In the genomic region with DNA sequence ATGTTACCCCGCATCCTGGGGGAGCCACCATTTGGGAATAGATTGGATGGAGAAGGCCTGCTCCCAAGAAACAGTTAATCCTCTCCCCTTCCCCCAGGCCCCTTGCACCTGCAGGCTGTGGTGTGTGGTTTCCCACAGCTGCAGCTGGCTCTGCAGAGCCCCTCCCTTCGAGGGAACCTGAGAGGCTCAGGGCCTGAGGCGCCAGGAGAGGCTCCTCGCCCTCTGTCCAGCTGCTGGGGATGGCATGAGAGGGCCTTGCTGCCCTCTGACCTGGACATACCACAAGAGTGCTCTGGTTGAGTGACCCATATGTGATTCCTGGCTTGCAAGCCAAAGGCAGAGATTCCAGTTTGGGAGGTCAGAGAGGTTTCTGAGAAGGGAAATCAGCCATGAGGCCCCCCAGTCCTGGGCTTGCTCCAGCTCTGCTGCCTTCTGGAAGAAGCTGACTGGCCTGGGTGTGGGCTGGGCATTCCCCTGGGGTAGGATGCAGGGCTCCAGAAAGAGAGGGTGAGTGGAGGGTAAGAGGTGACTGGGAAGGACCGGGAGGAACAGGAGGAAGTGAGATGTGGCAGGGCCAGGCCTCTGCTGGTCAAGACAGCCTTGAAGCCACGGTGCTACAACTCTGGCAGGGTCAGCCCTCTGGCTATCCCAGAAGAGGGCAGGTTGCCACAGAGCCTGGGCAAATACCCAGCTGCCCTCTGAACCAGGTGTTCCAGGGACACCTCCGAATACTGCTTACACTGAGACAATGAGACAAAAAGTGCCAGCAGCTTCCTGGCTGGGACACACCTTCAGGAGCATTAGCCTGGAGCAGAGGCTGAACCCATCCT, we compare ENCODE assay signal across 8 cellular contexts. TPM values are rescaled to one million over a fixed set of nuclear protein-coding genes. Genes with fewer than 3 reads are reported as not detected.
DNase-seq lines count a peak whose midpoint lies in the region; ATAC-seq and TF ChIP-seq lines count a peak whose summit lies in the region.

No MANE protein-coding gene starts in this region.

- BruUV-seq in MCF 10A (replicated peaks; lab: Mats Ljungman, UMichigan) = no TSS peak

- DNase-seq in CD4-positive, alpha-beta memory T cell = peak in 3 of 5 donors; percentile 15 to 35 (median 25)
- DNase-seq in NCI-H510A (lab: John Stamatoyannopoulos, UW) = peak; percentile 77
- no peak for DNase-seq in MCF 10A (ENCODE audit: unreplicated experiment)
- DNase-seq in neural crest cell (ENCODE audit: low read depth, low spot score) = no peak
- no peak for DNase-seq in effector memory CD4-positive, alpha-beta T cell
- no peak for DNase-seq in uterus

- H3K27ac ChIP-seq in CD4-positive, alpha-beta memory T cell (ENCODE audit: low read depth, low read length) = no peak overlapping the region
- H3K27ac ChIP-seq in effector memory CD4-positive, alpha-beta T cell (ENCODE audit: insufficient read depth, low read length, poor library complexity, severe bottlenecking) = no peak overlapping the region
- no peak overlapping the region for H3K27ac ChIP-seq in uterus

- H3K27me3 ChIP-seq in CD4-positive, alpha-beta memory T cell (ENCODE audit: insufficient read depth, low read length) = no peaks in the 10 kb centered on the region
- no peaks in the 10 kb centered on the region for H3K27me3 ChIP-seq in effector memory CD4-positive, alpha-beta T cell (replicated peaks; ENCODE audit: control insufficient read depth, insufficient read depth, low read length, poor library complexity, severe bottlenecking)
- no peaks in the 10 kb centered on the region for H3K27me3 ChIP-seq in uterus

- no peak for TF ChIP-seq POLR2A in uterus (IDR thresholded peaks at IDR 0.05)

- intact Hi-C loops in CD4-positive, alpha-beta memory T cell (cut with micrococcal nuclease) = no loop called here
- intact Hi-C loops in MCF 10A (cut with micrococcal nuclease) = no loop called here
- intact Hi-C loops in uterus (cut with DNase I; ENCODE audit: low total_unique reads) = loop anchor here (5.0 kb wide), 1 partner anchor 217 kb away; no protein-coding TSS in a partner anchor

- peaks cover 1 to 14% of the 10 kb centered on the region in 2 donors for H3K36me3 Mint-ChIP-seq in CD4-positive, alpha-beta memory T cell
- H3K36me3 Mint-ChIP-seq in MCF 10A (ENCODE audit: insufficient read depth, unreplicated experiment) (peaks cover 5% of the 10 kb centered on the region), neural crest cell (ENCODE audit: low read depth) (no peaks in the 10 kb centered on the region)

- CTCF ChIA-PET in CD4-positive, alpha-beta memory T cell (lab: Charles Lee; ENCODE audit: partially characterized antibody) = interaction anchor here (1.0 to 3.1 kb wide), 6 partner anchors 9 to 283 kb away, joined by 3 to 23 read pairs (median 7); no protein-coding TSS in a partner anchor
- CTCF ChIA-PET in MCF 10A (lab: Yijun Ruan, JAX) = interaction anchor here (0.9 to 1.9 kb wide), 5 partner anchors 9 to 162 kb away, joined by 3 to 9 read pairs (median 5); no protein-coding TSS in a partner anchor

- peak overlapping the region in 6 of 7 donors; percentile 65 to 89 (median 76) for H3K27ac Mint-ChIP-seq in CD4-positive, alpha-beta memory T cell
- peak overlapping the region; percentile 73 for H3K27ac Mint-ChIP-seq in MCF 10A (ENCODE audit: low read depth, unreplicated experiment)
- peak overlapping the region; percentile 81 for H3K27ac Mint-ChIP-seq in neural crest cell (ENCODE audit: unreplicated experiment)

- ATAC-seq in GM18517 (IDR thresholded peaks at IDR 0.05; ENCODE audit: unreplicated experiment) = peak; percentile 53
- ATAC-seq in HG02973 (IDR thresholded peaks at IDR 0.05; ENCODE audit: unreplicated experiment) = peak; percentile 58

- TF ChIP-seq CTCF in MCF 10A (IDR thresholded peaks at IDR 0.05; ENCODE audit: unreplicated experiment) (no peak), neural crest cell (conservative IDR thresholded peaks at IDR 0.05) (no peak), uterus (IDR thresholded peaks at IDR 0.05) (no peak)

- no peaks in the 10 kb centered on the region for H3K9me3 Mint-ChIP-seq in CD4-positive, alpha-beta memory T cell
- no peaks in the 10 kb centered on the region for H3K9me3 Mint-ChIP-seq in MCF 10A (ENCODE audit: unreplicated experiment)
- H3K9me3 Mint-ChIP-seq in neural crest cell = no peaks in the 10 kb centered on the region

- H3K4me3 Mint-ChIP-seq in CD4-positive, alpha-beta memory T cell = peak overlapping the region; percentile 17 to 80 (median 70)
- H3K4me3 Mint-ChIP-seq in MCF 10A (ENCODE audit: unreplicated experiment) (no peak overlapping the region), neural crest cell (peak overlapping the region; percentile 31)

- H3K4me1 ChIP-seq in CD4-positive, alpha-beta memory T cell (ENCODE audit: insufficient read depth, low read length) = peaks cover 40% of the 10 kb centered on the region
- H3K4me1 ChIP-seq in effector memory CD4-positive, alpha-beta T cell (ENCODE audit: control insufficient read depth, insufficient read depth, low read length, poor library complexity, severe bottlenecking) = peaks cover 24% of the 10 kb centered on the region
- H3K4me1 ChIP-seq in uterus = no peaks in the 10 kb centered on the region

- no peaks in the 10 kb centered on the region for H3K36me3 ChIP-seq in CD4-positive, alpha-beta memory T cell (ENCODE audit: insufficient read depth, low read length)
- no peaks in the 10 kb centered on the region for H3K36me3 ChIP-seq in effector memory CD4-positive, alpha-beta T cell (ENCODE audit: control insufficient read depth, insufficient read depth, low read length)
- H3K36me3 ChIP-seq in uterus = no peaks in the 10 kb centered on the region

- no peaks in the 10 kb centered on the region for H3K9me3 ChIP-seq in CD4-positive, alpha-beta memory T cell (ENCODE audit: control insufficient read depth in 1 of 2, low read length in 2 of 2)
- H3K9me3 ChIP-seq in effector memory CD4-positive, alpha-beta T cell (ENCODE audit: control insufficient read depth, low read length) = no peaks in the 10 kb centered on the region
- no peaks in the 10 kb centered on the region for H3K9me3 ChIP-seq in uterus

- peaks cover 25 to 56% (median 37%) of the 10 kb centered on the region in 4 donors for H3K4me1 Mint-ChIP-seq in CD4-positive, alpha-beta memory T cell
- peaks cover 38% of the 10 kb centered on the region for H3K4me1 Mint-ChIP-seq in MCF 10A (ENCODE audit: insufficient read depth, unreplicated experiment)
- H3K4me1 Mint-ChIP-seq in neural crest cell = peaks cover 27% of the 10 kb centered on the region

- H3K27me3 Mint-ChIP-seq in CD4-positive, alpha-beta memory T cell = no peaks in the 10 kb centered on the region
- no peaks in the 10 kb centered on the region for H3K27me3 Mint-ChIP-seq in MCF 10A (ENCODE audit: insufficient read depth, unreplicated experiment)
- H3K27me3 Mint-ChIP-seq in neural crest cell (ENCODE audit: low read depth) = peaks cover 2% of the 10 kb centered on the region

- H3K4me3 ChIP-seq in CD4-positive, alpha-beta memory T cell (ENCODE audit: low read length in 2 of 2) = no peak overlapping the region
- no peak overlapping the region for H3K4me3 ChIP-seq in effector memory CD4-positive, alpha-beta T cell (ENCODE audit: insufficient read depth, low read depth, low read length, poor library complexity, severe bottlenecking)
- no peak overlapping the region for H3K4me3 ChIP-seq in uterus

- POLR2A ChIA-PET in CD4-positive, alpha-beta memory T cell (lab: Charles Lee; ENCODE audit: partially characterized antibody) = interaction anchor here (1.0 to 2.1 kb wide), 5 partner anchors 9 to 44 kb away, joined by 3 to 7 read pairs (median 4); a partner anchor contains a TSS
- POLR2A ChIA-PET in MCF 10A (lab: Yijun Ruan, JAX) = interaction anchor here (0.5 to 2.2 kb wide), 7 partner anchors 8 to 63 kb away, joined by 3 to 8 read pairs (median 3); no protein-coding TSS in a partner anchor

RNA-seq across cellular contexts. Expression of a gene that starts 16.0 kb away (rescaled TPM):
- total RNA-seq in CD4-positive, alpha-beta memory T cell = 100 to 1,000 TPM; 118 to 120 TPM
- polyA plus RNA-seq in CD4-positive, alpha-beta memory T cell = 1,000 to 10,000 TPM in 1 of 2 donors, 100 to 1,000 TPM in 1; 773 to 1,035 TPM
- total RNA-seq in MCF 10A (2022) = 165 and 203 TPM in 2 replicates
- total RNA-seq in neural crest cell = 229 and 234 TPM in 2 replicates
- 100 to 1,000 TPM; 142 to 485 (median 230) TPM for total RNA-seq in uterus

RNA-seq across cellular contexts. Expression of a gene that starts 53.7 kb away (rescaled TPM):
- total RNA-seq in CD4-positive, alpha-beta memory T cell = 10 to 100 TPM; 13.3 to 13.7 TPM
- polyA plus RNA-seq in CD4-positive, alpha-beta memory T cell = under 1 TPM; 0.55 to 0.99 TPM
- total RNA-seq in MCF 10A (2022) = 0.17 TPM in 1 of 2 replicates, not detected in the other
- 18.0 and 23.0 TPM in 2 replicates for total RNA-seq in neural crest cell
- total RNA-seq in uterus = 10 to 100 TPM in 3 of 4 donors, 1 to 10 TPM in 1; 7.1 to 46.2 (median 22.6) TPM

Comparison
In these comparisons a context has a peak if more than half of its experiments do, and no peak if none do; other contexts are left out.
1. DNase-seq: peak in CD4-positive, alpha-beta memory T cell (3 of 5) and NCI-H510A (single experiment); none in MCF 10A (single experiment), neural crest cell (single experiment), effector memory CD4-positive, alpha-beta T cell (0 of 3) and uterus (0 of 2).
2. Peak in every context shown above with its lines, with median percentiles within 50 percentile points of each other: H3K27ac Mint-ChIP-seq.